ENCODE assay signal across 20 cellular contexts in the genomic region with DNA sequence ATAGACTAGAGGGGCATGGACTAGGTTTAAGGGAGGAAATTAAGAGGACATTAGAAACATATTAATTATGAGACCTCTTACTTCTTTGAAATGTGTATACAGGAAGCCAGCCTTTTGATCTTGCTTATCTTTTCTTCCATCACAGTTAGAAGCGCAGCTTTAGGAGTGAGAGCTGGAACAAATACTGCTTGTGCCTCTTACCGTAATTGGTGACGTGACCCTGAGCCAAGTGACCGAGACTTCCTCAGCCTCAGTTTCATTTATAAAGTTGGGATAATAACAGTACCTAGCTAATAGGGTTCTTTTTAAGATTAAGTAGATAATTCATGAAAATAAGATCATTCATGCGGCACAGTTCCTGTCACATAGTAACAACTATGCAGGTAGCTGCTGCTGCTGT. TPM values are rescaled to one million over a fixed set of nuclear protein-coding genes. Genes with fewer than 3 reads are reported as not detected.
DNase-seq lines count a peak whose midpoint lies in the region; ATAC-seq and TF ChIP-seq lines count a peak whose summit lies in the region.
"Had no signal": no experiment of that assay in that cellular context is flagged by ENCODE, and none has a peak within 500 bp of the region (broad histone marks: within the 10 kb centered on the region; RNA-seq: fewer than 3 reads in every experiment).

No MANE protein-coding gene starts in this region.

- H3K4me1 Mint-ChIP-seq in Calu3 (ENCODE audit: low read depth, unreplicated experiment) = peaks cover 46% of the 10 kb centered on the region
- H3K4me1 Mint-ChIP-seq: B cell; CD14-positive monocyte; CD8-positive, alpha-beta memory T cell had no signal

- WGBS in right lobe of liver (ENCODE audit: insufficient coverage, low coverage, low lambda C conversion rate, missing lambda C conversion rate) = 73% methylated on average over 5 of the region's 5 CpGs

- no peak overlapping the region for H3K9ac ChIP-seq in rectal smooth muscle tissue (ENCODE audit: low read length)
- H3K9ac ChIP-seq: BLaER1 had no signal

- H3K27ac ChIP-seq in left lung (no peak overlapping the region), rectal smooth muscle tissue (ENCODE audit: low read depth, low read length) (peak overlapping the region; percentile 56), upper lobe of right lung (no peak overlapping the region), right lobe of liver (no peak overlapping the region)
- H3K27ac ChIP-seq: 22Rv1, BLaER1 had no signal

- H3K9me3 Mint-ChIP-seq in Calu3 (ENCODE audit: low read depth, unreplicated experiment) = no peaks in the 10 kb centered on the region
- H3K9me3 Mint-ChIP-seq: CD4-positive, alpha-beta T cell; GM23338; H9 had no signal

- intact Hi-C loops in Calu3 (cut with micrococcal nuclease; ENCODE audit: unreplicated experiment) (no loop called here), left lung (cut with DNase I) (no loop called here), upper lobe of right lung (cut with DNase I) (no loop called here), right lobe of liver (cut with DNase I) (no loop called here)

- H3K36me3 ChIP-seq in left lung = no peaks in the 10 kb centered on the region
- no peaks in the 10 kb centered on the region for H3K36me3 ChIP-seq in rectal smooth muscle tissue (ENCODE audit: control insufficient read depth, insufficient read depth, low read length)
- H3K36me3 ChIP-seq in upper lobe of right lung = no peaks in the 10 kb centered on the region
- no peaks in the 10 kb centered on the region for H3K36me3 ChIP-seq in right lobe of liver
- H3K36me3 ChIP-seq: BLaER1 had no signal

- peak overlapping the region; percentile 58 for H3K4me3 Mint-ChIP-seq in Calu3 (ENCODE audit: low read depth, unreplicated experiment)
- H3K4me3 Mint-ChIP-seq: B cell; CD14-positive monocyte; CD4-positive, alpha-beta T cell; CD8-positive, alpha-beta memory T cell; GM23338; H9; HFFc6 had no signal

- no peak for TF ChIP-seq POLR2A in right lobe of liver (IDR thresholded peaks at IDR 0.05)

- peak overlapping the region; percentile 92 for H3K27ac Mint-ChIP-seq in Calu3 (ENCODE audit: unreplicated experiment)
- H3K27ac Mint-ChIP-seq: B cell; CD14-positive monocyte; CD4-positive, alpha-beta T cell; CD8-positive, alpha-beta memory T cell; GM23338; H9; HFFc6 had no signal

- ATAC-seq in left lung = peak; percentile 67
- peak; percentile 50 for ATAC-seq in upper lobe of right lung
- ATAC-seq in right lobe of liver = no peak
- ATAC-seq: GM23338 had no signal

- no peak for DNase-seq in Calu3
- no peak for DNase-seq in left lung
- DNase-seq in upper lobe of right lung = no peak
- DNase-seq in mucosa of gallbladder (ENCODE audit: low spot score) = no peak
- DNase-seq in right lobe of liver = no peak
- no peak for DNase-seq in NCI-H1436 (lab: John Stamatoyannopoulos, UW)
- DNase-seq: CD4-positive, alpha-beta T cell; CD8-positive, alpha-beta memory T cell; DMS53; DMS79 treated with DMSO at 0.1 percent for 48 hours; GF-D8; H9; HFFc6 had no signal

- CTCF ChIA-PET in Calu3 (lab: Charles Lee) = interaction anchor here (0.6 to 1.9 kb wide), 2 partner anchors 19 to 25 kb away, joined by 3 to 4 read pairs; partner anchors contain the start of gene FREM2

- BruUV-seq in Calu3 (replicated peaks; lab: Mats Ljungman, UMichigan) = no TSS peak

- H3K4me1 ChIP-seq in left lung (no peaks in the 10 kb centered on the region), rectal smooth muscle tissue (ENCODE audit: control insufficient read depth, insufficient read depth, low read length) (no peaks in the 10 kb centered on the region), upper lobe of right lung (no peaks in the 10 kb centered on the region), right lobe of liver (no peaks in the 10 kb centered on the region)
- H3K4me1 ChIP-seq: BLaER1 had no signal

- H3K27me3 Mint-ChIP-seq in Calu3 (ENCODE audit: unreplicated experiment) = no peaks in the 10 kb centered on the region
- H3K27me3 Mint-ChIP-seq: B cell; CD8-positive, alpha-beta memory T cell had no signal

- H3K36me3 Mint-ChIP-seq in Calu3 (ENCODE audit: insufficient read depth, unreplicated experiment) = peaks cover 5% of the 10 kb centered on the region
- H3K36me3 Mint-ChIP-seq: CD14-positive monocyte; CD8-positive, alpha-beta memory T cell had no signal

- H3K27me3 ChIP-seq in left lung (no peaks in the 10 kb centered on the region), rectal smooth muscle tissue (ENCODE audit: control insufficient read depth, insufficient read depth, low read length) (no peaks in the 10 kb centered on the region), upper lobe of right lung (no peaks in the 10 kb centered on the region), right lobe of liver (no peaks in the 10 kb centered on the region)
- H3K27me3 ChIP-seq: BLaER1 had no signal

- H3K9me3 ChIP-seq in left lung (no peaks in the 10 kb centered on the region), upper lobe of right lung (no peaks in the 10 kb centered on the region), right lobe of liver (no peaks in the 10 kb centered on the region)
- H3K9me3 ChIP-seq: BLaER1 had no signal

- no peak for TF ChIP-seq CTCF in Calu3 (IDR thresholded peaks at IDR 0.05; ENCODE audit: unreplicated experiment)
- no peak for TF ChIP-seq CTCF in left lung (IDR thresholded peaks at IDR 0.05)
- TF ChIP-seq CTCF in upper lobe of right lung (IDR thresholded peaks at IDR 0.05) = no peak
- TF ChIP-seq CTCF in right lobe of liver (IDR thresholded peaks at IDR 0.05) = no peak

- H3K4me3 ChIP-seq in left lung = no peak overlapping the region
- no peak overlapping the region for H3K4me3 ChIP-seq in rectal smooth muscle tissue (ENCODE audit: low read length)
- H3K4me3 ChIP-seq in upper lobe of right lung = no peak overlapping the region
- H3K4me3 ChIP-seq in right lobe of liver = no peak overlapping the region
- H3K4me3 ChIP-seq: BLaER1, GM23338 had no signal

RNA-seq across cellular contexts. Expression of gene FREM2, which starts 18.5 kb away (rescaled TPM):
- total RNA-seq in Calu3 (2022) (23.1 and 25.4 TPM in 2 replicates), left lung (10 to 100 TPM; 12.4 to 15.0 TPM), upper lobe of right lung (13.9 TPM), mucosa of gallbladder (16.0 TPM), right lobe of liver (1 to 10 TPM in 3 of 6 experiments, under 1 TPM in 3; 0.18 to 2.9 (median 1.5) TPM)
- total RNA-seq: B cell; CD4-positive, alpha-beta T cell; CD8-positive, alpha-beta memory T cell; G401; HFFc6 had no signal

Comparison
In these comparisons a context has a peak if more than half of its experiments do, and no peak if none do; other contexts are left out.
1. ATAC-seq: peak in left lung (single experiment) and upper lobe of right lung (single experiment); none in right lobe of liver (0 of 4).